Comparison of ENCODE assay signal across 2 cellular contexts in the genomic region with DNA sequence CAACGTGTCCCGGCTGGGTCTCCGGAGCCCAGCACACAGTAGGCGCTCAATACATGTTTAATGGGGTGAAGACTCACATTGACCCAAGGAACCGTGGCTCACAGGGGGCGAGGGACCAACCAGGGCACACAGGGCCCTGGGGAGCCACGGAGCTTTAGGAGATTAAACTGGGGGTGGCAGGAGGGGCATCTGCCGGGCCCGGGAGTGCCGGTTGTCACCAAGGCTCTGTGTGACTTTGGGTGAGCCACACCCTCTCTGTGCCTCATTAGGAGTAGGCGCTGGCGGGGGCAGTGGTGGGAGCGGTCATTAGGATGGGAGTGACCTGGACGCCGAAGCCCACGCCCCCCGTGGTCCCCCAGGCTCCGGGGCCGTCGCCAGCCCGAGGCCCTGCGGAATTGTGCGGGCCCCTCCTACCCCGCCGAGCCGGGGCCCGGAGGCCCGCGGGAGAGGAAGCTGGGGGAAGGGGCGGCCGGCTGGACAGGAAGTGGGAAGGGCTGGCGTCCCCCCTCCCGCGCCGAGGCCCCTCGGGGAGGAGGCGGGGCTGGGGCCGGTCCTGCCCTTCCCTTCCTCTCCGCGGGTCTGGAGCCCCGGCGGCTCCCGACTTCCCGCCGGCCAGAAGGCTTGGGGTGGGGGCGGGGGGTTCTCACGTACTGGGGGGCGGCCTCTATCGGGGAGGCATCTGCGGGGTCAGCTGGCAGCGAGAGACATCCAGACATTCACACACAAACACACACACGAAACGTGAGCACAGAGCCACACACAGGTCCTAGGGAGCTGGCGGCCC.
TF ChIP-seq lines count a peak whose summit lies in the region.

No MANE protein-coding gene starts in this region.

TF ChIP-seq in SK-N-SH treated with all-trans-retinoic acid at 6 μM for 48 hours, 23 proteins besides CTCF, POLR2A, EP300 and RAD21:
- TF ChIP-seq CSDC2 (CRISPR knock-in tag; IDR thresholded peaks at IDR 0.05) (0 out of 2 replicates have a peak, but pooled peaks have one; percentile 64), ZFP3 (CRISPR knock-in tag; IDR thresholded peaks at IDR 0.05) (0 out of 2 replicates have a peak, but pooled peaks have one; percentile 37), ZNF70 (CRISPR knock-in tag; IDR thresholded peaks at IDR 0.05) (no peak)
- TF ChIP-seq, protein P1, sequence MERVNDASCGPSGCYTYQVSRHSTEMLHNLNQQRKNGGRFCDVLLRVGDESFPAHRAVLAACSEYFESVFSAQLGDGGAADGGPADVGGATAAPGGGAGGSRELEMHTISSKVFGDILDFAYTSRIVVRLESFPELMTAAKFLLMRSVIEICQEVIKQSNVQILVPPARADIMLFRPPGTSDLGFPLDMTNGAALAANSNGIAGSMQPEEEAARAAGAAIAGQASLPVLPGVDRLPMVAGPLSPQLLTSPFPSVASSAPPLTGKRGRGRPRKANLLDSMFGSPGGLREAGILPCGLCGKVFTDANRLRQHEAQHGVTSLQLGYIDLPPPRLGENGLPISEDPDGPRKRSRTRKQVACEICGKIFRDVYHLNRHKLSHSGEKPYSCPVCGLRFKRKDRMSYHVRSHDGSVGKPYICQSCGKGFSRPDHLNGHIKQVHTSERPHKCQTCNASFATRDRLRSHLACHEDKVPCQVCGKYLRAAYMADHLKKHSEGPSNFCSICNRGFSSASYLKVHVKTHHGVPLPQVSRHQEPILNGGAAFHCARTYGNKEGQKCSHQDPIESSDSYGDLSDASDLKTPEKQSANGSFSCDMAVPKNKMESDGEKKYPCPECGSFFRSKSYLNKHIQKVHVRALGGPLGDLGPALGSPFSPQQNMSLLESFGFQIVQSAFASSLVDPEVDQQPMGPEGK (CRISPR knock-in tag; IDR thresholded peaks at IDR 0.05; ENCODE audit: borderline replicate concordance): peak; percentile 98
TF ChIP-seq in SK-N-SH treated with all-trans-retinoic acid at 6 μM for 48 hours: peak in this region for 3.

TF ChIP-seq in HepG2, 621 proteins besides CTCF, POLR2A, EP300 and RAD21 (continues in another document):
- 0 out of 2 replicates have a peak, but pooled peaks have one; percentile 45 for TF ChIP-seq ZSCAN30 (CRISPR knock-in tag; IDR thresholded peaks at IDR 0.05)
- peak; percentile 24; the same call in 1 of the 2 replicates for TF ChIP-seq ZBTB44 (CRISPR knock-in tag; IDR thresholded peaks at IDR 0.05)
- no peak for TF ChIP-seq PCBP2 (optimal IDR thresholded peaks at IDR 0.05; ENCODE audit: low read depth, low read length, poor library complexity, severe bottlenecking)
- TF ChIP-seq SATB2 (CRISPR knock-in tag; IDR thresholded peaks at IDR 0.05): 0 out of 2 replicates have a peak, but pooled peaks have one; percentile 35
- TF ChIP-seq ZNF451 (CRISPR knock-in tag; IDR thresholded peaks at IDR 0.05): peak; percentile 63; the same call in 1 of the 2 replicates
- TF ChIP-seq, protein P2, sequence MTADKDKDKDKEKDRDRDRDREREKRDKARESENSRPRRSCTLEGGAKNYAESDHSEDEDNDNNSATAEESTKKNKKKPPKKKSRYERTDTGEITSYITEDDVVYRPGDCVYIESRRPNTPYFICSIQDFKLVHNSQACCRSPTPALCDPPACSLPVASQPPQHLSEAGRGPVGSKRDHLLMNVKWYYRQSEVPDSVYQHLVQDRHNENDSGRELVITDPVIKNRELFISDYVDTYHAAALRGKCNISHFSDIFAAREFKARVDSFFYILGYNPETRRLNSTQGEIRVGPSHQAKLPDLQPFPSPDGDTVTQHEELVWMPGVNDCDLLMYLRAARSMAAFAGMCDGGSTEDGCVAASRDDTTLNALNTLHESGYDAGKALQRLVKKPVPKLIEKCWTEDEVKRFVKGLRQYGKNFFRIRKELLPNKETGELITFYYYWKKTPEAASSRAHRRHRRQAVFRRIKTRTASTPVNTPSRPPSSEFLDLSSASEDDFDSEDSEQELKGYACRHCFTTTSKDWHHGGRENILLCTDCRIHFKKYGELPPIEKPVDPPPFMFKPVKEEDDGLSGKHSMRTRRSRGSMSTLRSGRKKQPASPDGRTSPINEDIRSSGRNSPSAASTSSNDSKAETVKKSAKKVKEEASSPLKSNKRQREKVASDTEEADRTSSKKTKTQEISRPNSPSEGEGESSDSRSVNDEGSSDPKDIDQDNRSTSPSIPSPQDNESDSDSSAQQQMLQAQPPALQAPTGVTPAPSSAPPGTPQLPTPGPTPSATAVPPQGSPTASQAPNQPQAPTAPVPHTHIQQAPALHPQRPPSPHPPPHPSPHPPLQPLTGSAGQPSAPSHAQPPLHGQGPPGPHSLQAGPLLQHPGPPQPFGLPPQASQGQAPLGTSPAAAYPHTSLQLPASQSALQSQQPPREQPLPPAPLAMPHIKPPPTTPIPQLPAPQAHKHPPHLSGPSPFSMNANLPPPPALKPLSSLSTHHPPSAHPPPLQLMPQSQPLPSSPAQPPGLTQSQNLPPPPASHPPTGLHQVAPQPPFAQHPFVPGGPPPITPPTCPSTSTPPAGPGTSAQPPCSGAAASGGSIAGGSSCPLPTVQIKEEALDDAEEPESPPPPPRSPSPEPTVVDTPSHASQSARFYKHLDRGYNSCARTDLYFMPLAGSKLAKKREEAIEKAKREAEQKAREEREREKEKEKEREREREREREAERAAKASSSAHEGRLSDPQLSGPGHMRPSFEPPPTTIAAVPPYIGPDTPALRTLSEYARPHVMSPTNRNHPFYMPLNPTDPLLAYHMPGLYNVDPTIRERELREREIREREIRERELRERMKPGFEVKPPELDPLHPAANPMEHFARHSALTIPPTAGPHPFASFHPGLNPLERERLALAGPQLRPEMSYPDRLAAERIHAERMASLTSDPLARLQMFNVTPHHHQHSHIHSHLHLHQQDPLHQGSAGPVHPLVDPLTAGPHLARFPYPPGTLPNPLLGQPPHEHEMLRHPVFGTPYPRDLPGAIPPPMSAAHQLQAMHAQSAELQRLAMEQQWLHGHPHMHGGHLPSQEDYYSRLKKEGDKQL (CRISPR knock-in tag; IDR thresholded peaks at IDR 0.05; ENCODE audit: low read depth): no peak
- TF ChIP-seq PHF20 (CRISPR knock-in tag; IDR thresholded peaks at IDR 0.05): peak; percentile 67
- no peak for TF ChIP-seq TP53 (CRISPR knock-in tag; conservative IDR thresholded peaks at IDR 0.05)
- TF ChIP-seq ZMYM3 (CRISPR knock-in tag; IDR thresholded peaks at IDR 0.05): peak; percentile 87
- TF ChIP-seq SIN3A (IDR thresholded peaks at IDR 0.05; ENCODE audit: borderline replicate concordance, low read depth, low read length): 0 out of 2 replicates have a peak, but pooled peaks have one; percentile 46
- peak; percentile 26 for TF ChIP-seq PHF5A (CRISPR knock-in tag; IDR thresholded peaks at IDR 0.05; ENCODE audit: low read depth, unreplicated experiment)
- peak; percentile 65; the same call in 1 of the 2 replicates for TF ChIP-seq MAZ (IDR thresholded peaks at IDR 0.05; ENCODE audit: borderline replicate concordance, low read depth, low read length)
- TF ChIP-seq MAZ (CRISPR knock-in tag; IDR thresholded peaks at IDR 0.05; ENCODE audit: low read depth): no peak; the same call in 1 of the 2 replicates
- TF ChIP-seq FOXO1 (CRISPR knock-in tag; IDR thresholded peaks at IDR 0.05): peak; percentile 9; the same call in 1 of the 2 replicates
- no peak for TF ChIP-seq IRF2 (CRISPR knock-in tag; IDR thresholded peaks at IDR 0.05)
- no peak for TF ChIP-seq ZFYVE20 (CRISPR knock-in tag; IDR thresholded peaks at IDR 0.05; ENCODE audit: borderline replicate concordance, low read depth)
- TF ChIP-seq, protein P1 (CRISPR knock-in tag; IDR thresholded peaks at IDR 0.05): peak; percentile 99
- no peak for TF ChIP-seq ATF6 (CRISPR knock-in tag; conservative IDR thresholded peaks at IDR 0.05)
- no peak for TF ChIP-seq RARA (CRISPR knock-in tag; IDR thresholded peaks at IDR 0.05)
- TF ChIP-seq ZNF101 (CRISPR knock-in tag; IDR thresholded peaks at IDR 0.05; ENCODE audit: borderline replicate concordance, low read depth): no peak
- peak; percentile 7; the same call in 1 of the 2 replicates for TF ChIP-seq ZNF776 (CRISPR knock-in tag; IDR thresholded peaks at IDR 0.05)
- TF ChIP-seq, protein P3, sequence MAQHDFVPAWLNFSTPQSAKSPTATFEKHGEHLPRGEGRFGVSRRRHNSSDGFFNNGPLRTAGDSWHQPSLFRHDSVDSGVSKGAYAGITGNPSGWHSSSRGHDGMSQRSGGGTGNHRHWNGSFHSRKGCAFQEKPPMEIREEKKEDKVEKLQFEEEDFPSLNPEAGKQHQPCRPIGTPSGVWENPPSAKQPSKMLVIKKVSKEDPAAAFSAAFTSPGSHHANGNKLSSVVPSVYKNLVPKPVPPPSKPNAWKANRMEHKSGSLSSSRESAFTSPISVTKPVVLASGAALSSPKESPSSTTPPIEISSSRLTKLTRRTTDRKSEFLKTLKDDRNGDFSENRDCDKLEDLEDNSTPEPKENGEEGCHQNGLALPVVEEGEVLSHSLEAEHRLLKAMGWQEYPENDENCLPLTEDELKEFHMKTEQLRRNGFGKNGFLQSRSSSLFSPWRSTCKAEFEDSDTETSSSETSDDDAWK (CRISPR knock-in tag; IDR thresholded peaks at IDR 0.05): no peak
- TF ChIP-seq ZNF546 (CRISPR knock-in tag; conservative IDR thresholded peaks at IDR 0.05): no peak
- no peak for TF ChIP-seq PLSCR1 (CRISPR knock-in tag; IDR thresholded peaks at IDR 0.05; ENCODE audit: borderline replicate concordance)
- TF ChIP-seq ZNF619 (CRISPR knock-in tag; IDR thresholded peaks at IDR 0.05): 0 out of 2 replicates have a peak, but pooled peaks have one; percentile 38
- TF ChIP-seq ZGPAT (CRISPR knock-in tag; IDR thresholded peaks at IDR 0.05): peak; percentile 76
- TF ChIP-seq ZKSCAN8 (CRISPR knock-in tag; IDR thresholded peaks at IDR 0.05; ENCODE audit: borderline replicate concordance): peak; percentile 100
- TF ChIP-seq TFDP1 (CRISPR knock-in tag; IDR thresholded peaks at IDR 0.05; ENCODE audit: borderline replicate concordance): peak; percentile 66; the same call in 1 of the 2 replicates
- no peak for TF ChIP-seq MEIS1 (CRISPR knock-in tag; IDR thresholded peaks at IDR 0.05; ENCODE audit: borderline replicate concordance)
- TF ChIP-seq MEF2D (CRISPR knock-in tag; IDR thresholded peaks at IDR 0.05): no peak
